ENCODE assay signal across 23 cellular contexts in the genomic region with DNA sequence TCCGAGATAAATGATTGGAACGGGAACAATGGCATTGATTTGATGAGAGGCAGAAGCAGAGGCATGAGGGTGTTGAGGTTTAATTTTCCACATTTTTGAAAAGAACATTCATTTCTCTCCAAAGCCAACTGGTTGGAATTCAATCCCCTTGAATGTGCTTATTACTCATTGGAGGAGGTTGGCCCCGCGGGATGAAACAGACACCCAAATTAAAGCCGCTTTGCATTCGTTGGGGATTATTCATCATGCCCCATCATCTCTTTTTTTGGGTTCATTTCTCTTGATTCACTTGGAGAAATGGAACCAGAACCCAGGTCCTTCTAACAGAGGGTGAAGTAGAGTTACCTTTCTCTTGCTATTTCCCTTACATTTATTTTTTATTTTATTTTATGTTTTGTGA. TPM values are rescaled to one million over a fixed set of nuclear protein-coding genes. Genes with fewer than 3 reads are reported as not detected.
DNase-seq lines count a peak whose midpoint lies in the region; ATAC-seq and TF ChIP-seq lines count a peak whose summit lies in the region.
"Had no signal": no experiment of that assay in that cellular context is flagged by ENCODE, and none has a peak within 500 bp of the region (broad histone marks: within the 10 kb centered on the region; RNA-seq: fewer than 3 reads in every experiment).

No MANE protein-coding gene starts in this region.

- no peak overlapping the region for H2AFZ ChIP-seq in ACC112 (ENCODE audit: low read length, unreplicated experiment)

- peak overlapping the region; percentile 86 for H3K27ac ChIP-seq in ACC112 (ENCODE audit: low read depth, low read length)
- H3K27ac ChIP-seq: 22Rv1, RWPE1, SJSA1 had no signal

- peaks cover 17% of the 10 kb centered on the region; the same call in 1 of the 2 replicates for H3K36me3 ChIP-seq in ACC112 (ENCODE audit: insufficient read depth, low read length)

- DNase-seq in M059J (ENCODE audit: low read depth) = peak; percentile 64
- DNase-seq in astrocyte of the spinal cord (ENCODE audit: low read depth, low spot score) = peak; percentile 68
- DNase-seq in hepatic stellate cell (ENCODE audit: low spot score) = peak; percentile 76
- DNase-seq in islet precursor cell = no peak
- no peak for DNase-seq in left ventricle myocardium superior
- DNase-seq in stimulated activated naive B cell treated with anti-CD40 and anti-IgM and Interleukin-4, amounts not matched to agents 10 μg/mL and 1 μg/mL and 100 μg/mL, for 72 hours = no peak
- DNase-seq: COR-L47; HCEC 1CT; IMR-90; Kasumi-1; NCI-H1436 treated with DMSO at 0.1 percent for 48 hours; NCI-H2081; NCI-H226; NK-92 treated with Interleukin-12 subunit alpha and Interleukin-12 subunit beta, amount 100 ng/mL, for 24 hours; OCI-M1 had no signal

- peaks cover 12 to 24% of the 10 kb centered on the region in 2 donors for H3K4me1 Mint-ChIP-seq in stimulated activated naive B cell treated with anti-CD40 and anti-IgM and Interleukin-4, amounts not matched to agents 10 μg/mL and 1 μg/mL and 100 μg/mL, for 72 hours

- H3K9me3 Mint-ChIP-seq in stimulated activated naive B cell treated with anti-CD40 and anti-IgM and Interleukin-4, amounts not matched to agents 10 μg/mL and 1 μg/mL and 100 μg/mL, for 72 hours = peaks cover 17 to 20% of the 10 kb centered on the region in 2 donors

- no peaks in the 10 kb centered on the region for H3K4me1 ChIP-seq in ACC112 (ENCODE audit: control insufficient read depth, insufficient read depth, low read length, unreplicated experiment)

- no peaks in the 10 kb centered on the region for H3K79me2 ChIP-seq in ACC112 (ENCODE audit: control insufficient read depth, insufficient read depth, low read length, unreplicated experiment)

- in situ Hi-C loops in astrocyte of the spinal cord (cut with HindIII; ENCODE audit: low sequenced_read_pairs) = no loop called here

- no peak for TF ChIP-seq CTCF in astrocyte of the spinal cord (IDR thresholded peaks at IDR 0.05; ENCODE audit: low read depth, low read length)

- no peak for ATAC-seq in left ventricle myocardium superior
- no peak for ATAC-seq in HG03039 (IDR thresholded peaks at IDR 0.05; ENCODE audit: unreplicated experiment)
- no peak for ATAC-seq in stimulated activated naive B cell treated with anti-CD40 and anti-IgM and Interleukin-4, amounts not matched to agents 10 μg/mL and 1 μg/mL and 100 μg/mL, for 72 hours (replicated peaks)
- ATAC-seq: GM12878 had no signal

- H3K4me3 ChIP-seq in ACC112 (ENCODE audit: low read depth, low read length) (no peak overlapping the region), astrocyte of the spinal cord (ENCODE audit: low read depth, low read length) (no peak overlapping the region)
- H3K4me3 ChIP-seq: GM12878, SJSA1 had no signal

- H3K27me3 ChIP-seq in ACC112 (ENCODE audit: insufficient read depth, low read length) = no peaks in the 10 kb centered on the region
- H3K27me3 ChIP-seq: SJSA1 had no signal

- no peak overlapping the region for H3K4me3 Mint-ChIP-seq in stimulated activated naive B cell treated with anti-CD40 and anti-IgM and Interleukin-4, amounts not matched to agents 10 μg/mL and 1 μg/mL and 100 μg/mL, for 72 hours
- H3K4me3 Mint-ChIP-seq: CD14-positive monocyte had no signal

- peaks cover 90 to 91% of the 10 kb centered on the region in 2 donors for H3K36me3 Mint-ChIP-seq in stimulated activated naive B cell treated with anti-CD40 and anti-IgM and Interleukin-4, amounts not matched to agents 10 μg/mL and 1 μg/mL and 100 μg/mL, for 72 hours

- intact Hi-C loops in left ventricle myocardium superior (cut with micrococcal nuclease) = loop anchor here (10.0 kb wide), 1 partner anchor 48 kb away; no protein-coding TSS in a partner anchor

- no peak overlapping the region for H3K27ac Mint-ChIP-seq in stimulated activated naive B cell treated with anti-CD40 and anti-IgM and Interleukin-4, amounts not matched to agents 10 μg/mL and 1 μg/mL and 100 μg/mL, for 72 hours

- H3K27me3 Mint-ChIP-seq in stimulated activated naive B cell treated with anti-CD40 and anti-IgM and Interleukin-4, amounts not matched to agents 10 μg/mL and 1 μg/mL and 100 μg/mL, for 72 hours = peaks cover 0 to 7% of the 10 kb centered on the region in 2 donors

RNA-seq across cellular contexts. Expression of gene PARVG, which starts 47.6 kb away (rescaled TPM):
- not detected in 2 replicates for total RNA-seq in M059J (2014; rRNA removed; shearing (Covaris generic))
- total RNA-seq in left ventricle myocardium superior = 3.5 TPM
- total RNA-seq: HT-29, IMR-90, SJSA1 had no signal

Comparison
In these comparisons a context has a peak if more than half of its experiments do, and no peak if none do; other contexts are left out.
1. DNase-seq: peak in M059J (single experiment), astrocyte of the spinal cord (single experiment) and hepatic stellate cell (single experiment); none in islet precursor cell (single experiment), left ventricle myocardium superior (single experiment) and stimulated activated naive B cell treated with anti-CD40 and anti-IgM and Interleukin-4, amounts not matched to agents 10 μg/mL and 1 μg/mL and 100 μg/mL, for 72 hours (single experiment).